In genomic region chr20:38032585-38033329, GRCh38 we compare ENCODE assay signal across 8 cellular contexts. TPM values are rescaled to one million over a fixed set of nuclear protein-coding genes. Genes with fewer than 3 reads are reported as not detected.
A peak's percentile ranks its signal among the peaks of the same experiment; 100 is the strongest.
DNase-seq lines count a peak whose midpoint lies in the region; ATAC-seq and TF ChIP-seq lines count a peak whose summit lies in the region.

No MANE protein-coding gene starts in this region.

- peaks cover 45% of the 10 kb centered on the region for H3K36me3 Mint-ChIP-seq in endodermal cell (ENCODE audit: low read depth)
- H3K36me3 Mint-ChIP-seq in natural killer cell treated with Interleukin-12 subunit alpha and Interleukin-12 subunit beta and Interleukin-15 and Interleukin-18, amount 100 ng/mL, for 72 hours, result peaks cover 15% of the 10 kb centered on the region

- DNase-seq in BE2C (no peak), RWPE2 (ENCODE audit: low spot score) (no peak), endodermal cell (no peak), aorta (peak in 1 of 2 donors; percentile 61), inferior parietal cortex (ENCODE audit: extremely low spot score) (no peak)
- no peak for DNase-seq in natural killer cell treated with Interleukin-12 subunit alpha and Interleukin-12 subunit beta and Interleukin-15 and Interleukin-18, amount 100 ng/mL, for 72 hours (ENCODE audit: low spot score)

- no peaks in the 10 kb centered on the region for H3K9me3 Mint-ChIP-seq in endodermal cell
- H3K9me3 Mint-ChIP-seq in natural killer cell treated with Interleukin-12 subunit alpha and Interleukin-12 subunit beta and Interleukin-15 and Interleukin-18, amount 100 ng/mL, for 72 hours, result no peaks in the 10 kb centered on the region

- no peaks in the 10 kb centered on the region for H3K27me3 Mint-ChIP-seq in endodermal cell (ENCODE audit: insufficient read depth)
- H3K27me3 Mint-ChIP-seq in natural killer cell treated with Interleukin-12 subunit alpha and Interleukin-12 subunit beta and Interleukin-15 and Interleukin-18, amount 100 ng/mL, for 72 hours, result no peaks in the 10 kb centered on the region

- TF ChIP-seq CTCF in BE2C (IDR thresholded peaks at IDR 0.05; ENCODE audit: low read depth, low read length), result no peak
- TF ChIP-seq CTCF in RWPE2 (IDR thresholded peaks at IDR 0.05; ENCODE audit: poor library complexity, severe bottlenecking), result no peak
- no peak for TF ChIP-seq CTCF in endodermal cell (conservative IDR thresholded peaks at IDR 0.05)

- peak overlapping the region; percentile 92 for H3K9ac ChIP-seq in endodermal cell (ENCODE audit: extremely low read depth, low read length, poor library complexity, severe bottlenecking)

- no peaks in the 10 kb centered on the region; the same call in 1 of the 2 replicates for H3K4me1 ChIP-seq in BE2C
- H3K4me1 ChIP-seq in RWPE2 (ENCODE audit: insufficient read depth, poor library complexity, severe bottlenecking), result peaks cover 37% of the 10 kb centered on the region
- no peaks in the 10 kb centered on the region for H3K4me1 ChIP-seq in endodermal cell (ENCODE audit: control insufficient read depth, insufficient read depth, low read length)
- H3K4me1 ChIP-seq in aorta (ENCODE audit: control insufficient read depth in 1 of 2, insufficient read depth in 2 of 2, low read length in 2 of 2), result peaks cover 2 to 10% of the 10 kb centered on the region in 2 donors

- H3K4me3 Mint-ChIP-seq in endodermal cell, result peak overlapping the region; percentile 97
- peak overlapping the region; percentile 97 for H3K4me3 Mint-ChIP-seq in natural killer cell treated with Interleukin-12 subunit alpha and Interleukin-12 subunit beta and Interleukin-15 and Interleukin-18, amount 100 ng/mL, for 72 hours

- H3K4me1 Mint-ChIP-seq in endodermal cell, result peaks cover 10% of the 10 kb centered on the region
- H3K4me1 Mint-ChIP-seq in natural killer cell treated with Interleukin-12 subunit alpha and Interleukin-12 subunit beta and Interleukin-15 and Interleukin-18, amount 100 ng/mL, for 72 hours (ENCODE audit: low read depth in 2 of 2), result peaks cover 50 to 66% of the 10 kb centered on the region in 2 donors

- H3K27ac Mint-ChIP-seq in endodermal cell, result peak overlapping the region; percentile 99
- peak overlapping the region; percentile 94 to 96 for H3K27ac Mint-ChIP-seq in natural killer cell treated with Interleukin-12 subunit alpha and Interleukin-12 subunit beta and Interleukin-15 and Interleukin-18, amount 100 ng/mL, for 72 hours

- peaks cover 23% of the 10 kb centered on the region for H3K36me3 ChIP-seq in BE2C
- peaks cover 62% of the 10 kb centered on the region for H3K36me3 ChIP-seq in RWPE2 (ENCODE audit: low read depth)
- H3K36me3 ChIP-seq in endodermal cell (ENCODE audit: control insufficient read depth, insufficient read depth, low read length), result peaks cover 25% of the 10 kb centered on the region
- no peaks in the 10 kb centered on the region for H3K36me3 ChIP-seq in aorta (ENCODE audit: control insufficient read depth in 1 of 2, insufficient read depth in 2 of 2, low read length in 1 of 2)

- H3K27ac ChIP-seq in RWPE2 (ENCODE audit: poor library complexity, severe bottlenecking) (peak overlapping the region; percentile 60), endodermal cell (ENCODE audit: low read depth, low read length) (peak overlapping the region; percentile 81), aorta (ENCODE audit: low read depth in 1 of 2, low read length in 2 of 2) (no peak overlapping the region)

- H3K27me3 ChIP-seq in BE2C, result no peaks in the 10 kb centered on the region
- no peaks in the 10 kb centered on the region for H3K27me3 ChIP-seq in RWPE2 (ENCODE audit: insufficient read depth, poor library complexity, severe bottlenecking)
- no peaks in the 10 kb centered on the region for H3K27me3 ChIP-seq in endodermal cell (ENCODE audit: control insufficient read depth, insufficient read depth, low read length, poor library complexity, severe bottlenecking)
- H3K27me3 ChIP-seq in aorta (ENCODE audit: control insufficient read depth in 1 of 2, insufficient read depth in 2 of 2, low read length in 1 of 2), result no peaks in the 10 kb centered on the region

- intact Hi-C loops in aorta (cut with DNase I), result loop anchor here in 1 of 2 donors (10.0 kb wide), 1 partner anchor 402 kb away; the partner anchor contains the start of gene SNHG17

- H3K4me3 ChIP-seq in BE2C (ENCODE audit: low read depth, low read length) (peak overlapping the region; percentile 98), RWPE2 (ENCODE audit: severe bottlenecking) (peak overlapping the region; percentile 79), endodermal cell (ENCODE audit: low read length) (peak overlapping the region; percentile 95), aorta (ENCODE audit: low read length in 2 of 2) (peak overlapping the region; percentile 60 to 69)

- no peaks in the 10 kb centered on the region for H3K9me3 ChIP-seq in BE2C
- H3K9me3 ChIP-seq in RWPE2 (ENCODE audit: severe bottlenecking), result no peaks in the 10 kb centered on the region
- H3K9me3 ChIP-seq in endodermal cell (ENCODE audit: control insufficient read depth, low read length), result no peaks in the 10 kb centered on the region
- H3K9me3 ChIP-seq in aorta (ENCODE audit: control insufficient read depth, low read length), result no peaks in the 10 kb centered on the region

- WGBS in endodermal cell (ENCODE audit: insufficient coverage in 1 of 2, insufficient read length in 1 of 2), 2 experiments, result 41 to 58% methylated on average over 18 to 28 of the region's 28 CpGs
- WGBS in aorta, 2 donors, result 25 to 29% methylated on average over 28 of the region's 28 CpGs

- ATAC-seq in GM18867 (IDR thresholded peaks at IDR 0.05; ENCODE audit: unreplicated experiment), result peak; percentile 63
- peak; percentile 53 for ATAC-seq in HG03066 (IDR thresholded peaks at IDR 0.05; ENCODE audit: low read depth, unreplicated experiment)
- no peak; the same call in 1 of the 3 replicates for ATAC-seq in RWPE2 (ENCODE audit: low read depth)
- peak; percentile 61 to 63 for ATAC-seq in natural killer cell treated with Interleukin-12 subunit alpha and Interleukin-12 subunit beta and Interleukin-15 and Interleukin-18, amount 100 ng/mL, for 72 hours
- peak; percentile 60 for ATAC-seq in aorta (ENCODE audit: low FRiP score)

RNA-seq across cellular contexts. Expression of gene TTI1, which starts 0.5 kb away (rescaled TPM):
- 17.8 TPM for polyA plus RNA-seq in BE2C (2012; ENCODE audit: insufficient read depth, insufficient read length, low read depth)
- total RNA-seq in endodermal cell, result 10 to 100 TPM; 37.5 to 56.2 TPM
- polyA plus RNA-seq in endodermal cell (2013, experiment 1 of 2), result 46.2 TPM
- 37.1 TPM for polyA plus RNA-seq in endodermal cell (2013, experiment 2 of 2)
- 10 to 100 TPM; 30.8 to 53.1 TPM for total RNA-seq in natural killer cell treated with Interleukin-12 subunit alpha and Interleukin-12 subunit beta and Interleukin-15 and Interleukin-18, amount 100 ng/mL, for 72 hours
- 10 to 100 TPM; 11.8 to 15.1 TPM for total RNA-seq in aorta
- 1 to 10 TPM; 2.3 to 4.5 TPM for polyA plus RNA-seq in aorta

RNA-seq across cellular contexts. Expression of gene RPRD1B, which starts 0.8 kb away (rescaled TPM):
- polyA plus RNA-seq in BE2C (2012; ENCODE audit: insufficient read depth, insufficient read length, low read depth), result 23.5 TPM
- total RNA-seq in endodermal cell (10 to 100 TPM; 22.1 to 29.6 TPM), aorta (10 to 100 TPM; 33.9 to 43.5 TPM)
- 31.6 TPM for polyA plus RNA-seq in endodermal cell (2013, experiment 1 of 2)
- polyA plus RNA-seq in endodermal cell (2013, experiment 2 of 2), result 27.7 TPM
- 10 to 100 TPM; 46.4 to 85.4 TPM for total RNA-seq in natural killer cell treated with Interleukin-12 subunit alpha and Interleukin-12 subunit beta and Interleukin-15 and Interleukin-18, amount 100 ng/mL, for 72 hours
- polyA plus RNA-seq in aorta, result 1 to 10 TPM; 6.9 to 9.8 TPM

Comparison
In these comparisons a context has a peak if more than half of its experiments do, and no peak if none do; other contexts are left out.
1. H3K27ac ChIP-seq: peak in RWPE2 (single experiment) and endodermal cell (single experiment); none in aorta (0 of 2).
2. Peak in every context shown above with its lines, with median percentiles within 50 percentile points of each other: H3K4me3 ChIP-seq.